ENCODE assay signal across 13 cellular contexts in genomic region chr5:158877124-158877581, GRCh38.
DNase-seq lines count a peak whose midpoint lies in the region; ATAC-seq and TF ChIP-seq lines count a peak whose summit lies in the region.
"Had no signal": no experiment of that assay in that cellular context is flagged by ENCODE, and none has a peak within 500 bp of the region (broad histone marks: within the 10 kb centered on the region; RNA-seq: fewer than 3 reads in every experiment).

No MANE protein-coding gene starts in this region.

- peaks cover 80% of the 10 kb centered on the region for H3K36me3 ChIP-seq in BLaER1
- H3K36me3 ChIP-seq in esophagus squamous epithelium, result no peaks in the 10 kb centered on the region
- H3K36me3 ChIP-seq in thyroid gland, result no peaks in the 10 kb centered on the region
- no peaks in the 10 kb centered on the region for H3K36me3 ChIP-seq in mesendoderm (ENCODE audit: control insufficient read depth, insufficient read depth, low read length)
- H3K36me3 ChIP-seq: pancreas, upper lobe of right lung had no signal

- peak overlapping the region; percentile 67 for H3K4me2 ChIP-seq in BLaER1
- H3K4me2 ChIP-seq in mesendoderm (ENCODE audit: low read length), result no peak overlapping the region

- H4K8ac ChIP-seq in mesendoderm (ENCODE audit: low read depth, low read length), result no peak overlapping the region

- no peak overlapping the region for H2BK5ac ChIP-seq in mesendoderm (ENCODE audit: low read length)

- H3K27me3 ChIP-seq in BLaER1, result no peaks in the 10 kb centered on the region
- H3K27me3 ChIP-seq in esophagus squamous epithelium, result peaks cover 0 to 29% (median 0%) of the 10 kb centered on the region in 4 donors
- H3K27me3 ChIP-seq in thyroid gland, result no peaks in the 10 kb centered on the region
- no peaks in the 10 kb centered on the region for H3K27me3 ChIP-seq in mesendoderm (ENCODE audit: insufficient read depth, low read length, poor library complexity)
- H3K27me3 ChIP-seq: pancreas, upper lobe of right lung had no signal

- no peak for TF ChIP-seq POLR2A in esophagus squamous epithelium (IDR thresholded peaks at IDR 0.05)
- no peak for TF ChIP-seq POLR2A in thyroid gland (IDR thresholded peaks at IDR 0.05)

- H2AK5ac ChIP-seq in mesendoderm (ENCODE audit: low read length), result no peak overlapping the region

- H3K79me2 ChIP-seq in mesendoderm (ENCODE audit: control insufficient read depth, insufficient read depth, low read length), result no peaks in the 10 kb centered on the region

- no peak overlapping the region for H3K4ac ChIP-seq in mesendoderm (ENCODE audit: low read depth, low read length)

- TF ChIP-seq CTCF in esophagus squamous epithelium (IDR thresholded peaks at IDR 0.05) (no peak), osteocyte (IDR thresholded peaks at IDR 0.05) (no peak), thyroid gland (IDR thresholded peaks at IDR 0.05) (no peak)

- no peak overlapping the region for H3K56ac ChIP-seq in mesendoderm (ENCODE audit: low read length)

- no peak for ATAC-seq in GM21381 (IDR thresholded peaks at IDR 0.05; ENCODE audit: unreplicated experiment)
- ATAC-seq: upper lobe of right lung had no signal

- H3K9me3 Mint-ChIP-seq in osteocyte (ENCODE audit: unreplicated experiment), result no peaks in the 10 kb centered on the region
- H3K9me3 Mint-ChIP-seq: activated naive CD4-positive, alpha-beta T cell treated with anti-CD3 and anti-CD28 coated beads, Interleukin-2, amount 10 ng/mL, durations not matched to agents 7 days and 5 days had no signal

- H3K27ac ChIP-seq in BLaER1 (peak overlapping the region; percentile 52), esophagus squamous epithelium (peak overlapping the region in 3 of 4 donors; percentile 19 to 42 (median 42)), thyroid gland (no peak overlapping the region), mesendoderm (ENCODE audit: low read depth, low read length) (no peak overlapping the region)
- H3K27ac ChIP-seq: upper lobe of right lung had no signal

- peaks cover 91% of the 10 kb centered on the region for H3K4me1 Mint-ChIP-seq in osteocyte (ENCODE audit: unreplicated experiment)

- DNase-seq in NCI-H460 (ENCODE audit: extremely low read depth, low read depth), result peak; percentile 82
- no peak for DNase-seq in esophagus squamous epithelium (lab: John Stamatoyannopoulos, UW)
- no peak for DNase-seq in osteocyte (ENCODE audit: extremely low spot score, unreplicated experiment)
- no peak for DNase-seq in thyroid gland
- no peak for DNase-seq in mesendoderm
- DNase-seq in HT-29 (ENCODE audit: low spot score), result no peak
- DNase-seq: activated naive CD4-positive, alpha-beta T cell treated with anti-CD3 and anti-CD28 coated beads, Interleukin-2, amount 10 ng/mL, durations not matched to agents 7 days and 5 days; DMS79 treated with DMSO at 0.1 percent for 48 hours; midbrain; pancreas; upper lobe of right lung had no signal

- peaks cover 100% of the 10 kb centered on the region for H3K4me1 ChIP-seq in BLaER1
- peaks cover 10 to 52% (median 32%) of the 10 kb centered on the region in 3 donors for H3K4me1 ChIP-seq in esophagus squamous epithelium
- peaks cover 0 to 3% of the 10 kb centered on the region in 2 donors for H3K4me1 ChIP-seq in thyroid gland
- no peaks in the 10 kb centered on the region for H3K4me1 ChIP-seq in mesendoderm (ENCODE audit: control insufficient read depth, low read depth, low read length)
- H3K4me1 ChIP-seq: upper lobe of right lung had no signal

- 27 to 31% methylated on average over 4 of the region's 4 CpGs for WGBS in esophagus squamous epithelium, 2 donors
- WGBS in thyroid gland, 2 donors, result 52 to 56% methylated on average over 4 of the region's 4 CpGs
- no CpG with 5 or more reads among the region's 4 CpGs for WGBS in mesendoderm (ENCODE audit: extremely low coverage, insufficient coverage, low lambda C conversion rate)

- H3K27ac Mint-ChIP-seq in osteocyte (ENCODE audit: unreplicated experiment), result peak overlapping the region; percentile 86
- H3K27ac Mint-ChIP-seq: activated naive CD4-positive, alpha-beta T cell treated with anti-CD3 and anti-CD28 coated beads, Interleukin-2, amount 10 ng/mL, durations not matched to agents 7 days and 5 days had no signal

- H3K79me1 ChIP-seq in mesendoderm (ENCODE audit: low read length), result no peaks in the 10 kb centered on the region

- no peaks in the 10 kb centered on the region for H3K9me3 ChIP-seq in BLaER1
- no peaks in the 10 kb centered on the region for H3K9me3 ChIP-seq in esophagus squamous epithelium
- H3K9me3 ChIP-seq in thyroid gland, result no peaks in the 10 kb centered on the region
- H3K9me3 ChIP-seq: pancreas, upper lobe of right lung had no signal

- H3K4me3 ChIP-seq in BLaER1 (no peak overlapping the region), esophagus squamous epithelium (no peak overlapping the region), thyroid gland (replicated peaks in 1 of 3) (no peak overlapping the region), mesendoderm (ENCODE audit: low read length) (no peak overlapping the region)
- H3K4me3 ChIP-seq: pancreas, upper lobe of right lung had no signal

- H3K9ac ChIP-seq in BLaER1 (peak overlapping the region; percentile 4; the same call in 1 of the 2 replicates), mesendoderm (ENCODE audit: low read length) (no peak overlapping the region)

- no peak overlapping the region for H2BK15ac ChIP-seq in mesendoderm (replicated peaks; ENCODE audit: low read depth)

- H3K36me3 Mint-ChIP-seq in osteocyte (ENCODE audit: unreplicated experiment), result peaks cover 5% of the 10 kb centered on the region
- H3K36me3 Mint-ChIP-seq: activated naive CD4-positive, alpha-beta T cell treated with anti-CD3 and anti-CD28 coated beads, Interleukin-2, amount 10 ng/mL, durations not matched to agents 7 days and 5 days had no signal

- peaks cover 100% of the 10 kb centered on the region for H4K20me1 ChIP-seq in BLaER1

- no peak overlapping the region for H3K18ac ChIP-seq in mesendoderm (ENCODE audit: low read length)

- H3K23ac ChIP-seq in mesendoderm (ENCODE audit: low read length), result no peak overlapping the region

- H3K27me3 Mint-ChIP-seq in osteocyte (ENCODE audit: unreplicated experiment), result no peaks in the 10 kb centered on the region

- no peak overlapping the region for H2BK120ac ChIP-seq in mesendoderm (ENCODE audit: low read depth, low read length)

- no peak overlapping the region for H4K5ac ChIP-seq in mesendoderm (ENCODE audit: low read length)

- intact Hi-C loops in esophagus squamous epithelium (cut with DNase I) (no loop called here), thyroid gland (cut with DNase I) (no loop called here)

- peak overlapping the region; percentile 10 for H3K4me3 Mint-ChIP-seq in osteocyte (ENCODE audit: unreplicated experiment)
- H3K4me3 Mint-ChIP-seq: activated naive CD4-positive, alpha-beta T cell treated with anti-CD3 and anti-CD28 coated beads, Interleukin-2, amount 10 ng/mL, durations not matched to agents 7 days and 5 days had no signal

Comparison
In these comparisons a context has a peak if more than half of its experiments do, and no peak if none do; other contexts are left out.
1. H3K27ac ChIP-seq: peak in BLaER1 (single experiment) and esophagus squamous epithelium (3 of 4); none in thyroid gland (0 of 3) and mesendoderm (single experiment).